ENCODE assay signal across 23 cellular contexts in the genomic region with DNA sequence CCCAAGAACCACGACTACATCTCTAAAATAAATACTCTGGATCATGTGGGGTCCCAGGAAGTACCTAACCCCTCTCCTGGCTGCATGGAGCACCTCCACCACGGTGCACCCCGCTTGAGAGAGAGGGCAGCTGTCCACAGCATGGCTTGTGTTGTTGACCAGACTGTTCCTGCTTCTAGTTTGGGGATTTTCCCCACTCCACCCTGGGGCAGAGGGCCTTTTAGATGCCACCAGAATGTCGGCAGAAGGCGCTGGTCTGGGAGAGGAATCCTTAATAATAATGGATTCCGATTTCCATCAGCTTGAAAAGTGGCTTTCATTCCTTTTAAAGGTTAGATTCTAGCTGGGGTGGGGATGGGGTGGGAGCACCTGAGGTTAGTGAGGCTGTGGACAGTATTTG. TPM values are rescaled to one million over a fixed set of nuclear protein-coding genes. Genes with fewer than 3 reads are reported as not detected.
DNase-seq lines count a peak whose midpoint lies in the region; ATAC-seq and TF ChIP-seq lines count a peak whose summit lies in the region.
"Had no signal": no experiment of that assay in that cellular context is flagged by ENCODE, and none has a peak within 500 bp of the region (broad histone marks: within the 10 kb centered on the region; RNA-seq: fewer than 3 reads in every experiment).

No MANE protein-coding gene starts in this region.

- no peak overlapping the region for H3K27ac Mint-ChIP-seq in nephron
- H3K27ac Mint-ChIP-seq: activated naive CD8-positive, alpha-beta T cell; CD4-positive, CD25-positive, alpha-beta regulatory T cell; immature natural killer cell; T-cell had no signal

- no peaks in the 10 kb centered on the region for H4K20me1 ChIP-seq in mammary epithelial cell (ENCODE audit: insufficient read depth, low read length)

- H3K27me3 Mint-ChIP-seq in nephron (ENCODE audit: low read depth): peaks cover 100% of the 10 kb centered on the region

- no peaks in the 10 kb centered on the region for H3K36me3 Mint-ChIP-seq in nephron (ENCODE audit: low read depth)
- H3K36me3 Mint-ChIP-seq: activated naive CD8-positive, alpha-beta T cell; CD4-positive, CD25-positive, alpha-beta regulatory T cell; immature natural killer cell; T-cell had no signal

- H3K4me2 ChIP-seq in mammary epithelial cell (ENCODE audit: insufficient read depth, low read depth, low read length): peak overlapping the region; percentile 91

- no TSS peak for BruUV-seq in mammary epithelial cell (replicated peaks; lab: Mats Ljungman, UMichigan)

- H3K27ac ChIP-seq in left ventricle myocardium inferior (replicated peaks) (no peak overlapping the region), mammary epithelial cell (ENCODE audit: insufficient read depth, low read depth, low read length) (no peak overlapping the region)
- H3K27ac ChIP-seq: gastrocnemius medialis, spleen, tibial artery had no signal

- dilution Hi-C loops in mammary epithelial cell (cut with HindIII; ENCODE audit: low sequenced_read_pairs): no loop called here

- H2AFZ ChIP-seq in mammary epithelial cell (ENCODE audit: low read depth, low read length): no peak overlapping the region

- peaks cover 12% of the 10 kb centered on the region for H3K4me1 Mint-ChIP-seq in nephron
- H3K4me1 Mint-ChIP-seq: immature natural killer cell had no signal

- H3K4me3 Mint-ChIP-seq in nephron: peak overlapping the region; percentile 73 to 78 (median 74)
- H3K4me3 Mint-ChIP-seq: activated naive CD8-positive, alpha-beta T cell; immature natural killer cell; T-cell had no signal

- no peaks in the 10 kb centered on the region for H3K36me3 ChIP-seq in left ventricle myocardium inferior
- no peaks in the 10 kb centered on the region for H3K36me3 ChIP-seq in mammary epithelial cell (ENCODE audit: insufficient read depth, low read length)
- H3K36me3 ChIP-seq: gastrocnemius medialis, HAP-1, spleen, tibial artery had no signal

- no peak overlapping the region for H3K9ac ChIP-seq in mammary epithelial cell (ENCODE audit: insufficient read depth, low read length)

- no peak for ATAC-seq in left cardiac atrium
- no peak for ATAC-seq in HG03139 (IDR thresholded peaks at IDR 0.05; ENCODE audit: unreplicated experiment)
- ATAC-seq in HG03460 (IDR thresholded peaks at IDR 0.05; ENCODE audit: unreplicated experiment): no peak
- ATAC-seq: gastrocnemius medialis, T-cell had no signal

- H3K79me2 ChIP-seq in mammary epithelial cell (ENCODE audit: insufficient read depth, low read length): no peaks in the 10 kb centered on the region

- in situ Hi-C loops in mammary epithelial cell (cut with MboI; ENCODE audit: low sequenced_read_pairs in 2 of 2): loop anchor here in 1 of 2 donors (25.0 kb wide), 2 partner anchors 260 to 315 kb away; no protein-coding TSS in a partner anchor

- TF ChIP-seq CTCF in left ventricle myocardium inferior (IDR thresholded peaks at IDR 0.05; ENCODE audit: borderline replicate concordance) (no peak), mammary epithelial cell (conservative IDR thresholded peaks at IDR 0.05 in 1 of 2, IDR thresholded peaks at IDR 0.05 in 1 of 2; ENCODE audit: extremely low read depth in 1 of 2, insufficient read depth in 1 of 2, low read depth in 1 of 2, low read length in 2 of 2) (no peak), nephron (IDR thresholded peaks at IDR 0.05; ENCODE audit: unreplicated experiment in 3 of 3) (no peak)

- H3K4me1 ChIP-seq in left ventricle myocardium inferior (peaks cover 14% of the 10 kb centered on the region), mammary epithelial cell (ENCODE audit: insufficient read depth, low read length) (peaks cover 15% of the 10 kb centered on the region)
- H3K4me1 ChIP-seq: HAP-1 had no signal

- CTCF ChIA-PET in mammary epithelial cell (lab: Charles Lee; ENCODE audit: low non-redundant PET): no interaction called here

- no peaks in the 10 kb centered on the region for H3K9me3 Mint-ChIP-seq in nephron
- H3K9me3 Mint-ChIP-seq: immature natural killer cell, T-cell had no signal

- DNase-seq in left ventricle myocardium inferior (no peak), left cardiac atrium (no peak), mammary epithelial cell (no peak), AML-193 (lab: John Stamatoyannopoulos, UW) (no peak), DMS 273 (lab: John Stamatoyannopoulos, UW; ENCODE audit: unreplicated experiment) (no peak)
- DNase-seq: ACHN; CD4-positive, CD25-positive, alpha-beta regulatory T cell; gastrocnemius medialis; immature natural killer cell; Karpas-422; NCI-H1105 treated with DMSO at 0.1 percent for 48 hours; spleen; stimulated activated CD8-positive, alpha-beta memory T cell treated with anti-CD3 and anti-CD28 coated beads, Interleukin-4, amount 100 ng/mL, for 48 hours; T-cell; tibial artery had no signal

- intact Hi-C loops in left ventricle myocardium inferior (cut with micrococcal nuclease): no loop called here
- intact Hi-C loops in left cardiac atrium (cut with DNase I): no loop called here
- intact Hi-C loops in mammary epithelial cell (cut with micrococcal nuclease): no loop called here

- H3K27me3 ChIP-seq in left ventricle myocardium inferior (ENCODE audit: low read depth) (peaks cover 88% of the 10 kb centered on the region), mammary epithelial cell (ENCODE audit: insufficient read depth, low read length) (peaks cover 27% of the 10 kb centered on the region)

- no peaks in the 10 kb centered on the region for H3K9me3 ChIP-seq in left ventricle myocardium inferior (replicated peaks)
- H3K9me3 ChIP-seq in mammary epithelial cell (replicated peaks; ENCODE audit: insufficient read depth, low read length): no peaks in the 10 kb centered on the region
- H3K9me3 ChIP-seq: gastrocnemius medialis, HAP-1, spleen, tibial artery had no signal

- WGBS in mammary epithelial cell (ENCODE audit: low coverage, missing lambda C conversion rate): 0% methylated on average over 4 of the region's 6 CpGs

- peak overlapping the region; percentile 54 for H3K4me3 ChIP-seq in left ventricle myocardium inferior
- H3K4me3 ChIP-seq in mammary epithelial cell (replicated peaks in 1 of 3; ENCODE audit: insufficient read depth in 1 of 3, low read depth in 2 of 3, low read length in 3 of 3): peak overlapping the region in 1 of 3 experiments; percentile 12
- H3K4me3 ChIP-seq: lung had no signal

RNA-seq across cellular contexts. Expression of a gene that starts 1.7 kb away (rescaled TPM):
- total RNA-seq in left ventricle myocardium inferior (16.9 TPM), left cardiac atrium (1 to 10 TPM; 4.3 to 5.5 TPM), mammary epithelial cell (under 1 TPM in 1 of 2 donors, not detected in 1; 0.14 TPM)
- polyA plus RNA-seq in mammary epithelial cell: 0.01 TPM
- not detected for polyA minus RNA-seq in mammary epithelial cell
- total RNA-seq: CD4-positive, CD25-positive, alpha-beta regulatory T cell; Daoy; dermis microvascular lymphatic vessel endothelial cell had no signal
- polyA plus RNA-seq: CD4-positive, CD25-positive, alpha-beta regulatory T cell; immature natural killer cell had no signal

Comparison
In these comparisons a context has a peak if more than half of its experiments do, and no peak if none do; other contexts are left out.
1. RNA of a gene that starts 1.7 kb away (total RNA-seq): 16.9 TPM in left ventricle myocardium inferior (single experiment) and 4.3 to 5.5 TPM in left cardiac atrium; 0.14 TPM in mammary epithelial cell; every median in the first group is over 4 times any median in the second.